8 cellular contexts compared by ENCODE assay signal in genomic region chr1:93078935-93079654, GRCh38. TPM values are rescaled to one million over a fixed set of nuclear protein-coding genes. Genes with fewer than 3 reads are reported as not detected.
A peak's percentile ranks its signal among the peaks of the same experiment; 100 is the strongest.
DNase-seq lines count a peak whose midpoint lies in the region; ATAC-seq and TF ChIP-seq lines count a peak whose summit lies in the region.

Gene MTF2, plus strand, starts transcription at chr1:93079283. Its CDS starts 244 bp downstream, at chr1:93079527.

- TF ChIP-seq POLR2A in gastroesophageal sphincter (IDR thresholded peaks at IDR 0.05), result peak; percentile 69 to 76

- H3K4me3 Mint-ChIP-seq in activated naive CD4-positive, alpha-beta T cell treated with anti-CD3 and anti-CD28 coated beads for 36 hours, result peak within 1 kb of the TSS; percentile 94

- H3K4me1 ChIP-seq in gastroesophageal sphincter (peaks cover 0 to 41% (median 7%) of the 10 kb centered on the region in 3 donors), neutrophil (ENCODE audit: control insufficient read depth in 1 of 2, insufficient read depth in 1 of 2, low read depth in 1 of 2, low read length in 1 of 2) (peaks cover 41 to 47% of the 10 kb centered on the region in 2 experiments)

- no peaks in the 10 kb centered on the region for H3K27me3 Mint-ChIP-seq in activated naive CD4-positive, alpha-beta T cell treated with anti-CD3 and anti-CD28 coated beads for 36 hours (ENCODE audit: low read depth)

- peak within 1 kb of the TSS; percentile 93 for H3K9ac ChIP-seq in SK-N-MC (ENCODE audit: insufficient read length)

- DNase-seq in GM06990 (ENCODE audit: extremely low read depth, insufficient read length) (peak; percentile 99), NCI-H1048 (lab: John Stamatoyannopoulos, UW) (peak; percentile 83), SK-N-MC (ENCODE audit: low read depth, low spot score) (peak; percentile 81)
- peak; percentile 96 for DNase-seq in activated naive CD4-positive, alpha-beta T cell treated with anti-CD3 and anti-CD28 coated beads for 36 hours

- ATAC-seq in HG02571 (IDR thresholded peaks at IDR 0.05; ENCODE audit: unreplicated experiment), result peak; percentile 72
- ATAC-seq in gastroesophageal sphincter, result peak; percentile 97

- TF ChIP-seq EP300 in gastroesophageal sphincter (IDR thresholded peaks at IDR 0.05), result no peak

- 0 to 2% methylated on average over 4 to 11 of the region's 51 CpGs for WGBS in gastroesophageal sphincter (ENCODE audit: low coverage in 1 of 2), 2 donors

- TF ChIP-seq CTCF in GM06990 (IDR thresholded peaks at IDR 0.05; ENCODE audit: insufficient read depth, low read length, poor library complexity, severe bottlenecking), result no peak
- peak in 1 of 4 experiments; percentile 13 for TF ChIP-seq CTCF in gastroesophageal sphincter (IDR thresholded peaks at IDR 0.05)
- no peak for TF ChIP-seq CTCF in neutrophil (IDR thresholded peaks at IDR 0.05)
- no peak for TF ChIP-seq CTCF in subcutaneous adipose tissue (IDR thresholded peaks at IDR 0.05; ENCODE audit: low read depth)

- H3K4me3 ChIP-seq in GM06990 (replicated peaks; ENCODE audit: low read depth, low read length) (peak within 1 kb of the TSS; percentile 85), SK-N-MC (peak within 1 kb of the TSS; percentile 83), gastroesophageal sphincter (peak within 1 kb of the TSS; percentile 75 to 91), neutrophil (ENCODE audit: low read depth in 1 of 2, low read length in 1 of 2) (peak within 1 kb of the TSS; percentile 77 to 90)

- H3K9me3 ChIP-seq in SK-N-MC (ENCODE audit: low read depth, low read length) (peaks cover 12% of the 10 kb centered on the region), gastroesophageal sphincter (no peaks in the 10 kb centered on the region), neutrophil (no peaks in the 10 kb centered on the region)

- no peaks in the 10 kb centered on the region for H3K9me3 Mint-ChIP-seq in activated naive CD4-positive, alpha-beta T cell treated with anti-CD3 and anti-CD28 coated beads for 36 hours

- peaks cover 17% of the 10 kb centered on the region for H3K36me3 Mint-ChIP-seq in activated naive CD4-positive, alpha-beta T cell treated with anti-CD3 and anti-CD28 coated beads for 36 hours (ENCODE audit: low read depth)

- H3K27ac ChIP-seq in SK-N-MC, result peak within 1 kb of the TSS; percentile 82
- peak within 1 kb of the TSS; percentile 41 to 86 (median 83) for H3K27ac ChIP-seq in gastroesophageal sphincter
- peak within 1 kb of the TSS; percentile 90 for H3K27ac ChIP-seq in neutrophil

- no peaks in the 10 kb centered on the region; the same call in 1 of the 2 replicates for H3K36me3 ChIP-seq in GM06990 (ENCODE audit: control insufficient read depth, insufficient read depth, low read length)
- peaks cover 24% of the 10 kb centered on the region for H3K36me3 ChIP-seq in SK-N-MC (ENCODE audit: insufficient read depth, low read length)
- H3K36me3 ChIP-seq in gastroesophageal sphincter, result no peaks in the 10 kb centered on the region
- no peaks in the 10 kb centered on the region for H3K36me3 ChIP-seq in neutrophil

- H3K27ac Mint-ChIP-seq in activated naive CD4-positive, alpha-beta T cell treated with anti-CD3 and anti-CD28 coated beads for 36 hours, result peak within 1 kb of the TSS; percentile 94

- peaks cover 29% of the 10 kb centered on the region for H3K4me1 Mint-ChIP-seq in activated naive CD4-positive, alpha-beta T cell treated with anti-CD3 and anti-CD28 coated beads for 36 hours (ENCODE audit: low read depth)

- H3K27me3 ChIP-seq in GM06990 (replicated peaks; ENCODE audit: control insufficient read depth, insufficient read depth, low read length), result no peaks in the 10 kb centered on the region
- no peaks in the 10 kb centered on the region for H3K27me3 ChIP-seq in gastroesophageal sphincter
- H3K27me3 ChIP-seq in neutrophil, result no peaks in the 10 kb centered on the region

- intact Hi-C loops in activated naive CD4-positive, alpha-beta T cell treated with anti-CD3 and anti-CD28 coated beads for 36 hours (cut with micrococcal nuclease), result loop anchor here (1.0 to 5.0 kb wide), 10 partner anchors 37 to 999 kb away; partner anchors contain the start of genes BTBD8, DNTTIP2, DR1 and RPL5

- CTCF ChIA-PET in activated naive CD4-positive, alpha-beta T cell treated with anti-CD3 and anti-CD28 coated beads for 36 hours (lab: Charles Lee), result interaction anchor here (0.6 to 2.4 kb wide), 13 partner anchors 10 to 266 kb away, joined by 3 to 6 read pairs (median 4); partner anchors contain the start of genes DR1 and RPL5

RNA-seq across cellular contexts. Expression of gene MTF2, which starts in this region (rescaled TPM):
- total RNA-seq in activated naive CD4-positive, alpha-beta T cell treated with anti-CD3 and anti-CD28 coated beads for 36 hours, result 10 to 100 TPM; 51.0 to 56.6 TPM
- total RNA-seq in gastroesophageal sphincter, result 10 to 100 TPM in 2 of 4 donors, 1 to 10 TPM in 2; 7.8 to 20.7 (median 10.3) TPM
- total RNA-seq in subcutaneous adipose tissue, result 10 to 100 TPM; 16.3 to 24.0 (median 19.9) TPM

Comparison
In these comparisons a context has a peak if more than half of its experiments do, and no peak if none do; other contexts are left out.
1. Peak in every context shown above with its lines: DNase-seq, ATAC-seq, H3K4me3 ChIP-seq and H3K27ac ChIP-seq.